In genomic region chr10:11002916-11003315, GRCh38 we compare ENCODE assay signal across 38 cellular contexts.
"Had no signal": no experiment of that assay in that cellular context is flagged by ENCODE, and none has a peak within 500 bp of the region (broad histone marks: within the 10 kb centered on the region; RNA-seq: fewer than 3 reads in every experiment).

No MANE protein-coding gene starts in this region.

- ATAC-seq: activated naive CD4-positive, alpha-beta T cell treated with anti-CD3 and anti-CD28 coated beads, Interleukin-2, amount 50 U/mL, for 72 hours; activated naive CD8-positive, alpha-beta T cell treated with anti-CD3 and anti-CD28 coated beads, Interleukin-2, amount 50 U/mL, for 24 hours; activated T-cell treated with anti-CD3 and anti-CD28 coated beads, Interleukin-2, amount 50 U/mL, for 4 hours; activated T-cell treated with anti-CD3 and anti-CD28 coated beads, Interleukin-2, amount 50 U/mL, for 72 hours; activated T-helper 17 cell treated with anti-CD3 and anti-CD28 coated beads, Interleukin-2, amount 50 U/mL, for 72 hours had no signal

- H3K36me3 Mint-ChIP-seq: activated naive CD4-positive, alpha-beta T cell treated with anti-CD3 and anti-CD28 coated beads, Interleukin-2, amount 10 ng/mL, durations not matched to agents 7 days and 5 days; activated naive CD4-positive, alpha-beta T cell treated with anti-CD3 and anti-CD28 coated beads, Interleukin-2, amount 50 U/mL, for 24 hours; activated naive CD8-positive, alpha-beta T cell treated with anti-CD3 and anti-CD28 coated beads for 36 hours; activated naive CD8-positive, alpha-beta T cell treated with anti-CD3 and anti-CD28 coated beads, Interleukin-2, amount 10 ng/mL, durations not matched to agents 7 days and 5 days; brain had no signal

- H3K4me3 Mint-ChIP-seq: activated naive CD4-positive, alpha-beta T cell treated with anti-CD3 and anti-CD28 coated beads for 36 hours; activated naive CD4-positive, alpha-beta T cell treated with anti-CD3 and anti-CD28 coated beads, Interleukin-2, amount 10 ng/mL, durations not matched to agents 7 days and 5 days; activated naive CD4-positive, alpha-beta T cell treated with anti-CD3 and anti-CD28 coated beads, Interleukin-2, amount 50 U/mL, for 24 hours; activated naive CD8-positive, alpha-beta T cell; activated naive CD8-positive, alpha-beta T cell treated with anti-CD3 and anti-CD28 coated beads for 36 hours; activated naive CD8-positive, alpha-beta T cell treated with anti-CD3 and anti-CD28 coated beads, Interleukin-2, amount 10 ng/mL, durations not matched to agents 7 days and 5 days; activated naive CD8-positive, alpha-beta T cell treated with anti-CD3 and anti-CD28 coated beads, Interleukin-2, amount 50 U/mL, for 24 hours; activated T-cell treated with anti-CD3 and anti-CD28 coated beads, Interleukin-2, amount 50 U/mL, for 24 hours; activated T-cell treated with anti-CD3 and anti-CD28 coated beads, Interleukin-2, amount 50 U/mL, for 4 hours; activated T-cell treated with anti-CD3 and anti-CD28 coated beads, Interleukin-2, amount 50 U/mL, for 72 hours; activated T-helper 1 cell treated with anti-CD3 and anti-CD28 coated beads, Interleukin-12 subunit alpha, Interleukin-12 subunit beta, Interleukin-2, Interleukin-4 antibody, amounts not matched to agents 30 ng/mL and 10 ng/mL and 1 ng/mL, durations not matched to agents 14 hours and 24 hours and 36 hours; activated T-helper 17 cell treated with anti-CD3 and anti-CD28 coated beads, Interleukin-2, amount 50 U/mL, for 72 hours; central memory CD8-positive, alpha-beta T cell had no signal

- H3K9me3 ChIP-seq: adrenal gland, body of pancreas, breast epithelium had no signal

- H3K36me3 ChIP-seq: adrenal gland, brain microvascular endothelial cell, breast epithelium, cardiac muscle cell had no signal

- H3K27ac Mint-ChIP-seq: activated naive CD4-positive, alpha-beta T cell treated with anti-CD3 and anti-CD28 coated beads for 36 hours; activated naive CD4-positive, alpha-beta T cell treated with anti-CD3 and anti-CD28 coated beads, Interleukin-2, amount 10 ng/mL, durations not matched to agents 7 days and 5 days; activated naive CD4-positive, alpha-beta T cell treated with anti-CD3 and anti-CD28 coated beads, Interleukin-2, amount 50 U/mL, for 24 hours; activated naive CD4-positive, alpha-beta T cell treated with anti-CD3 and anti-CD28 coated beads, Interleukin-2, amount 50 U/mL, for 72 hours; activated naive CD8-positive, alpha-beta T cell; activated naive CD8-positive, alpha-beta T cell treated with anti-CD3 and anti-CD28 coated beads for 36 hours; activated naive CD8-positive, alpha-beta T cell treated with anti-CD3 and anti-CD28 coated beads, Interleukin-2, amount 10 ng/mL, durations not matched to agents 7 days and 5 days; activated naive CD8-positive, alpha-beta T cell treated with anti-CD3 and anti-CD28 coated beads, Interleukin-2, amount 50 U/mL, for 24 hours; activated T-cell treated with anti-CD3 and anti-CD28 coated beads, Interleukin-2, amount 50 U/mL, for 24 hours; activated T-cell treated with anti-CD3 and anti-CD28 coated beads, Interleukin-2, amount 50 U/mL, for 72 hours; activated T-helper 1 cell treated with anti-CD3 and anti-CD28 coated beads, Interleukin-12 subunit alpha, Interleukin-12 subunit beta, Interleukin-2, Interleukin-4 antibody, amounts not matched to agents 30 ng/mL and 10 ng/mL and 1 ng/mL, durations not matched to agents 14 hours and 24 hours and 36 hours; activated T-helper 17 cell treated with anti-CD3 and anti-CD28 coated beads, Interleukin-2, amount 50 U/mL, for 72 hours; activated T-helper 2 cell treated with anti-CD3 and anti-CD28 coated beads, Interferon-gamma antibody, Interleukin-2, Interleukin-4, amounts not matched to agents 10 μg/mL and 5 μg/mL and 100 μg/mL, durations not matched to agents 14 hours and 24 hours and 36 hours had no signal

- DNase-seq: activated effector memory CD4-positive, alpha-beta T cell treated with anti-CD3 and anti-CD28 coated beads, Interleukin-2, amount 50 U/mL, for 16 hours; activated effector memory CD4-positive, alpha-beta T cell treated with Interleukin-2 at 50 U/mL for 16 hours; activated gamma-delta T cell; activated gamma-delta T cell treated with Interleukin-2 at 50 U/mL for 16 hours; activated naive CD4-positive, alpha-beta T cell; activated naive CD4-positive, alpha-beta T cell treated with anti-CD3 and anti-CD28 coated beads for 36 hours; activated naive CD4-positive, alpha-beta T cell treated with anti-CD3 and anti-CD28 coated beads, Interleukin-2, amount 10 ng/mL, durations not matched to agents 7 days and 5 days; activated naive CD4-positive, alpha-beta T cell treated with anti-CD3 and anti-CD28 coated beads, Interleukin-2, amount 50 U/mL, for 16 hours; activated naive CD4-positive, alpha-beta T cell treated with Interleukin-2 at 50 U/mL for 16 hours; activated naive CD8-positive, alpha-beta T cell treated with anti-CD3 and anti-CD28 coated beads for 36 hours; activated naive CD8-positive, alpha-beta T cell treated with anti-CD3 and anti-CD28 coated beads, Interleukin-2, amount 10 ng/mL, durations not matched to agents 7 days and 5 days; activated naive CD8-positive, alpha-beta T cell treated with anti-CD3 and anti-CD28 coated beads, Interleukin-2, amount 50 U/mL, for 24 hours; activated T-cell treated with anti-CD3 and anti-CD28 coated beads for 4 hours; activated T-cell treated with anti-CD3 and anti-CD28 coated beads, Interleukin-2, amount 50 U/mL, for 1 hour; activated T-cell treated with anti-CD3 and anti-CD28 coated beads, Interleukin-2, amount 50 U/mL, for 24 hours; activated T-cell treated with anti-CD3 and anti-CD28 coated beads, Interleukin-2, amount 50 U/mL, for 4 hours; activated T-cell treated with anti-CD3 and anti-CD28 coated beads, Interleukin-2, amount 50 U/mL, for 48 hours; activated T-cell treated with anti-CD3 and anti-CD28 coated beads, Interleukin-2, amount 50 U/mL, for 72 hours; adrenal gland; amniotic stem cell; amygdala; anterior cingulate cortex; aorta; body of pancreas; brain microvascular endothelial cell; caudate nucleus; central memory CD4-positive, alpha-beta T cell; cerebellar nuclear complex had no signal

- H3K4me1 ChIP-seq: adrenal gland, body of pancreas, breast epithelium had no signal

- H3K27me3 Mint-ChIP-seq: brain had no signal

- H3K9me3 Mint-ChIP-seq: activated naive CD4-positive, alpha-beta T cell treated with anti-CD3 and anti-CD28 coated beads, Interleukin-2, amount 10 ng/mL, durations not matched to agents 7 days and 5 days; activated naive CD4-positive, alpha-beta T cell treated with anti-CD3 and anti-CD28 coated beads, Interleukin-2, amount 50 U/mL, for 24 hours; activated naive CD8-positive, alpha-beta T cell treated with anti-CD3 and anti-CD28 coated beads for 36 hours; activated naive CD8-positive, alpha-beta T cell treated with anti-CD3 and anti-CD28 coated beads, Interleukin-2, amount 10 ng/mL, durations not matched to agents 7 days and 5 days; activated T-cell treated with anti-CD3 and anti-CD28 coated beads, Interleukin-2, amount 50 U/mL, for 24 hours; activated T-cell treated with anti-CD3 and anti-CD28 coated beads, Interleukin-2, amount 50 U/mL, for 4 hours; activated T-helper 1 cell treated with anti-CD3 and anti-CD28 coated beads, Interleukin-12 subunit alpha, Interleukin-12 subunit beta, Interleukin-2, Interleukin-4 antibody, amounts not matched to agents 30 ng/mL and 10 ng/mL and 1 ng/mL, durations not matched to agents 14 hours and 24 hours and 36 hours; activated T-helper 2 cell treated with anti-CD3 and anti-CD28 coated beads, Interferon-gamma antibody, Interleukin-2, Interleukin-4, amounts not matched to agents 10 μg/mL and 5 μg/mL and 100 μg/mL, durations not matched to agents 14 hours and 24 hours and 36 hours; central memory CD8-positive, alpha-beta T cell had no signal

- H3K4me1 Mint-ChIP-seq: activated naive CD4-positive, alpha-beta T cell treated with anti-CD3 and anti-CD28 coated beads, Interleukin-2, amount 10 ng/mL, durations not matched to agents 7 days and 5 days; activated naive CD4-positive, alpha-beta T cell treated with anti-CD3 and anti-CD28 coated beads, Interleukin-2, amount 50 U/mL, for 24 hours; activated naive CD8-positive, alpha-beta T cell treated with anti-CD3 and anti-CD28 coated beads for 36 hours; activated naive CD8-positive, alpha-beta T cell treated with anti-CD3 and anti-CD28 coated beads, Interleukin-2, amount 10 ng/mL, durations not matched to agents 7 days and 5 days; activated naive CD8-positive, alpha-beta T cell treated with anti-CD3 and anti-CD28 coated beads, Interleukin-2, amount 50 U/mL, for 24 hours; central memory CD8-positive, alpha-beta T cell had no signal

- H3K27me3 ChIP-seq: adrenal gland, body of pancreas, brain microvascular endothelial cell, breast epithelium, cardiac muscle cell had no signal

- H3K4me3 ChIP-seq: adrenal gland, body of pancreas, breast epithelium, cardiac muscle cell had no signal

- H3K27ac ChIP-seq: adrenal gland, body of pancreas, brain microvascular endothelial cell, breast epithelium, cardiac muscle cell had no signal
